Comparison of ENCODE assay signal across 8 cellular contexts in genomic region chr4:70722199-70722791, GRCh38. TPM values are rescaled to one million over a fixed set of nuclear protein-coding genes. Genes with fewer than 3 reads are reported as not detected.
DNase-seq lines count a peak whose midpoint lies in the region; ATAC-seq, FAIRE-seq and TF ChIP-seq lines count a peak whose summit lies in the region.
"Had no signal": no experiment of that assay in that cellular context is flagged by ENCODE, and none has a peak within 500 bp of the region (broad histone marks: within the 10 kb centered on the region; RNA-seq: fewer than 3 reads in every experiment).

No MANE protein-coding gene starts in this region.

- no peak for TF ChIP-seq EP300 in upper lobe of left lung (IDR thresholded peaks at IDR 0.05)

- FAIRE-seq in H54 (lab: Jason Lieb, UNC) (peak; percentile 89), D721Med (lab: Jason Lieb, UNC) (no peak)

- ATAC-seq in upper lobe of left lung (ENCODE audit: low FRiP score in 2 of 2) = peak in 1 of 2 donors; percentile 80

- 67 to 83% methylated on average over 7 of the region's 7 CpGs for WGBS in upper lobe of left lung, 2 donors

- no peaks in the 10 kb centered on the region for H3K36me3 ChIP-seq in muscle layer of duodenum (ENCODE audit: control insufficient read depth in 1 of 2, insufficient read depth in 2 of 2, low read length in 2 of 2)
- no peaks in the 10 kb centered on the region for H3K36me3 ChIP-seq in upper lobe of left lung
- H3K36me3 ChIP-seq: SJSA1 had no signal

- H3K4me3 ChIP-seq in muscle layer of duodenum (ENCODE audit: low read depth in 1 of 2, low read length in 2 of 2) (peak overlapping the region; percentile 66 to 73), upper lobe of left lung (peak overlapping the region in 3 of 4 donors; percentile 16 to 37 (median 33))
- H3K4me3 ChIP-seq: SJSA1 had no signal

- H3K27ac ChIP-seq in muscle layer of duodenum (ENCODE audit: low read length) (peak overlapping the region; percentile 68), upper lobe of left lung (no peak overlapping the region)
- H3K27ac ChIP-seq: SJSA1 had no signal

- TF ChIP-seq CTCF in upper lobe of left lung (IDR thresholded peaks at IDR 0.05) (no peak), D721Med (IDR thresholded peaks at IDR 0.05; ENCODE audit: insufficient read depth, missing control alignments) (no peak)

- no peaks in the 10 kb centered on the region for H3K9me3 ChIP-seq in muscle layer of duodenum (ENCODE audit: control insufficient read depth in 1 of 2, low read length in 2 of 2)
- H3K9me3 ChIP-seq in upper lobe of left lung = no peaks in the 10 kb centered on the region
- H3K9me3 ChIP-seq: SJSA1 had no signal

- TF ChIP-seq POLR2A in H54 (IDR thresholded peaks at IDR 0.05; ENCODE audit: low read depth, low read length) = no peak
- TF ChIP-seq POLR2A in upper lobe of left lung (IDR thresholded peaks at IDR 0.05) = no peak

- H3K27me3 ChIP-seq in muscle layer of duodenum (ENCODE audit: low read depth, low read length) (no peaks in the 10 kb centered on the region), upper lobe of left lung (no peaks in the 10 kb centered on the region)
- H3K27me3 ChIP-seq: SJSA1 had no signal

- DNase-seq in H54 (ENCODE audit: insufficient read length, low spot score) (no peak), SHP77 treated with DMSO at 0.1 percent for 48 hours (lab: John Stamatoyannopoulos, UW) (peak; percentile 37), cerebellar cortex (ENCODE audit: low spot score) (peak; percentile 63), upper lobe of left lung (no peak), ecto neural progenitor cell (ENCODE audit: low spot score) (no peak), D721Med (ENCODE audit: insufficient read length, low spot score) (no peak)

- peaks cover 0 to 17% of the 10 kb centered on the region in 2 donors for H3K4me1 ChIP-seq in muscle layer of duodenum (ENCODE audit: control insufficient read depth in 1 of 2, insufficient read depth in 2 of 2, low read length in 2 of 2)
- H3K4me1 ChIP-seq in upper lobe of left lung = peaks cover 0 to 17% (median 7%) of the 10 kb centered on the region in 4 donors

RNA-seq across cellular contexts. Expression of gene RUFY3, which starts 0.5 kb away (rescaled TPM):
- total RNA-seq in upper lobe of left lung = 100 to 1,000 TPM in 2 of 6 donors, 10 to 100 TPM in 4; 65.1 to 161 (median 80.8) TPM

RNA-seq across cellular contexts. Expression of gene UTP3, which starts 34.0 kb away (rescaled TPM):
- total RNA-seq in upper lobe of left lung = 10 to 100 TPM; 18.9 to 33.4 (median 27.9) TPM

RNA-seq across cellular contexts. Expression of gene JCHAIN, which starts 56.0 kb away (rescaled TPM):
- 100 to 1,000 TPM in 4 of 6 donors, 10 to 100 TPM in 2; 12.6 to 508 (median 254) TPM for total RNA-seq in upper lobe of left lung
- total RNA-seq: SJSA1 had no signal

Comparison
In these comparisons a context has a peak if more than half of its experiments do, and no peak if none do; other contexts are left out.
1. DNase-seq: peak in SHP77 treated with DMSO at 0.1 percent for 48 hours (single experiment) and cerebellar cortex (single experiment); none in H54 (single experiment), upper lobe of left lung (0 of 2), ecto neural progenitor cell (single experiment) and D721Med (single experiment).